18 cellular contexts compared by ENCODE assay signal in the genomic region with DNA sequence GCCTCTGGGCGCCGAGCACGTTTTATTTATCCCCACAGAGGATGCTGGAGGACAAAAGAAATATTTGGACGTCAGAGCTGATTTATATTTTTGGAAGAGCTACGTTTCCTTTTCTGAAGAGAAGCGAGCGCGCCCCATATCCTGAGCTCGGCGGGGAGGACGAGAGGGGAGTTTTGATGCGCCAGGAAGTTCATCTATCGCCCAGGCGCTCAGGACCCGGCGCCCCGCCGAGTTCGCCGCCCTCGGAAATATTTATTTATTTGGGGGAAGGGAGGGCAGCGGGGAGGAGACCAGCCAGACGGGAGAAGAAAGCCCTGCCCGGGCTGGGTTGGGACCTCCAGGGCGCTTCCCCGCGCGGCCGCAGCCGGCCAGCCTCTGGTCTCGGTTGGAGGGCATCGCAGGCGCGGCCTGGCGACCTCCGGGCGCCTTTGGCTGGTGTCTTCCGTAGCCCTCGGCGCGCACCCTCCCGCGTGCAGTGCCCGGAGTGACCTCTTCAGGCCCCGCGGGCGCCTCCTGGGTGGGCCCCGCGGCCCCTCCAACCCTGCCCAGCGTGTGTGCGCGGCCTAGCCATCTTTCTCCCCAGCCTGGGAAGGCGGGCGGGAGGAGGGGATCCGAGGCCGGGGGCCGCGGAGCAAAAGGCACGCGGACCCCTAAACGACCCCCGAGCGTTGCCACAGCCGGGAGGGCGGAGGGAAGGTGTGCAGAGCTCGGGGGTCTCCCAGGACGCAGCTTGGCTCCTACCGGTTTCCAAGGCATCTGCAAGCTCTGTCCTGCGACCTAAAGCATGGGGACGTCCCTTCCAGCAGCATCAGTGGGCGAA. TPM values are rescaled to one million over a fixed set of nuclear protein-coding genes. Genes with fewer than 3 reads are reported as not detected.
A peak's percentile ranks its signal among the peaks of the same experiment; 100 is the strongest.
DNase-seq lines count a peak whose midpoint lies in the region; ATAC-seq, FAIRE-seq and TF ChIP-seq lines count a peak whose summit lies in the region.
"Had no signal": no experiment of that assay in that cellular context is flagged by ENCODE, and none has a peak within 500 bp of the region (broad histone marks: within the 10 kb centered on the region; RNA-seq: fewer than 3 reads in every experiment).

No MANE protein-coding gene starts in this region.

- peaks cover 26 to 37% of the 10 kb centered on the region in 2 experiments for H3K4me1 Mint-ChIP-seq in H9
- peaks cover 19 to 26% of the 10 kb centered on the region in 2 donors for H3K4me1 Mint-ChIP-seq in natural killer cell

- TF ChIP-seq CTCF in H9 (conservative IDR thresholded peaks at IDR 0.05) (no peak), dorsolateral prefrontal cortex (IDR thresholded peaks at IDR 0.05 in 54 of 56, conservative IDR thresholded peaks at IDR 0.05 in 2 of 56; ENCODE audit: low read depth in 1 of 56, partially characterized antibody in 56 of 56) (no peak), HepG2 (CRISPR knock-in tag; IDR thresholded peaks at IDR 0.05) (no peak), sigmoid colon (IDR thresholded peaks at IDR 0.05) (no peak), natural killer cell (IDR thresholded peaks at IDR 0.05) (no peak)

- no peak overlapping the region for H2BK15ac ChIP-seq in H9 (ENCODE audit: low read depth, low read length)

- no peak for TF ChIP-seq RAD21 in HepG2 (CRISPR knock-in tag; IDR thresholded peaks at IDR 0.05)

- H3K9ac ChIP-seq in H9 (ENCODE audit: extremely low read depth, insufficient read length, low read length) (no peak overlapping the region), HepG2 (ENCODE audit: insufficient read depth, low read depth, low read length) (no peak overlapping the region)

- H3K27ac Mint-ChIP-seq in H9 (no peak overlapping the region), natural killer cell (no peak overlapping the region)
- H3K27ac Mint-ChIP-seq: brain had no signal

- WGBS in H9 (ENCODE audit: extremely low coverage, insufficient read length, low lambda C conversion rate), result no CpG with 5 or more reads among the region's 71 CpGs
- WGBS in HepG2 (ENCODE audit: low lambda C conversion rate), result 15% methylated on average over 46 of the region's 71 CpGs
- 6 to 7% methylated on average over 71 of the region's 71 CpGs for WGBS in sigmoid colon, 2 donors

- POLR2A ChIA-PET in HepG2 (lab: Yijun Ruan, JAX), result no interaction called here
- POLR2A ChIA-PET in HEK293T (lab: Yijun Ruan, JAX), result no interaction called here

- TF ChIP-seq POLR2A in HepG2 (IDR thresholded peaks at IDR 0.05; ENCODE audit: insufficient read depth in 1 of 2, low read depth in 2 of 2, low read length in 2 of 2) (no peak), sigmoid colon (IDR thresholded peaks at IDR 0.05) (no peak)

- no peaks in the 10 kb centered on the region for H3K79me1 ChIP-seq in H9 (ENCODE audit: insufficient read depth, low read depth, low read length, poor library complexity, severe bottlenecking)

- CTCF ChIA-PET in HepG2 (lab: Yijun Ruan, JAX; ENCODE audit: low intra/inter-chr PET ratio, low total read pairs), result interaction anchor here (2.8 kb wide), 1 partner anchor 48 kb away, joined by 9 read pairs; no protein-coding TSS in a partner anchor
- CTCF ChIA-PET in HEK293T (lab: Yijun Ruan, JAX), result interaction anchor here (0.6 kb wide), 1 partner anchor 587 kb away, joined by 3 read pairs; no protein-coding TSS in a partner anchor

- H4K91ac ChIP-seq in H9 (ENCODE audit: insufficient read length, low read depth, low read length), result no peak overlapping the region

- H3K27me3 Mint-ChIP-seq in H9 (ENCODE audit: low read depth) (peaks cover 99% of the 10 kb centered on the region), natural killer cell (ENCODE audit: low read depth in 2 of 2) (peaks cover 65 to 68% of the 10 kb centered on the region in 2 donors)

- no peak for FAIRE-seq in HepG2 (lab: Jason Lieb, UNC)
- FAIRE-seq: endometrium, TTC549 had no signal

- H4K20me1 ChIP-seq in H9 (ENCODE audit: control insufficient read depth, insufficient read depth, insufficient read length), result no peaks in the 10 kb centered on the region
- H4K20me1 ChIP-seq in HepG2 (ENCODE audit: insufficient read depth, low read length), result no peaks in the 10 kb centered on the region; the same call in 1 of the 2 replicates

- BruUV-seq in HepG2 (replicated peaks; lab: Mats Ljungman, UMichigan), result no TSS peak

- H3K27ac ChIP-seq in H9 (ENCODE audit: insufficient read length, low read depth, low read length), result no peak overlapping the region
- peak overlapping the region in 44 of 59 donors; percentile 19 to 86 (median 72) for H3K27ac ChIP-seq in dorsolateral prefrontal cortex
- no peak overlapping the region for H3K27ac ChIP-seq in HepG2 (ENCODE audit: extremely low read length, insufficient read depth, low read length)
- H3K27ac ChIP-seq in sigmoid colon, result peak overlapping the region; percentile 84 to 96 (median 89)
- H3K27ac ChIP-seq: left ventricle myocardium inferior had no signal

- peak overlapping the region; percentile 24 to 74 for H3K4me3 Mint-ChIP-seq in H9
- no peak overlapping the region for H3K4me3 Mint-ChIP-seq in natural killer cell

- DNase-seq in H9 (peak; percentile 74), dorsolateral prefrontal cortex (no peak), HepG2 (ENCODE audit: low spot score) (no peak), sigmoid colon (no peak), HEK293T (ENCODE audit: extremely low spot score) (no peak), NCI-H1694 treated with DMSO at 0.1 percent for 48 hours (lab: John Stamatoyannopoulos, UW) (no peak), natural killer cell (no peak)
- no peak for DNase-seq in stimulated activated CD4-positive, alpha-beta T cell treated with anti-CD3 and anti-CD28 coated beads, Interleukin-15, amount 100 ng/mL, for 24 hours
- DNase-seq: DMS79 treated with DMSO at 0.1 percent for 48 hours, glutamatergic neuron, left ventricle myocardium inferior, MM.1S, occipital lobe, SHP77 treated with DMSO at 0.1 percent for 48 hours, thyroid gland had no signal

- peaks cover 0 to 7% of the 10 kb centered on the region in 2 experiments; a peak in 3 of 5 replicates for H3K9me3 Mint-ChIP-seq in H9
- H3K9me3 Mint-ChIP-seq in natural killer cell, result no peaks in the 10 kb centered on the region
- H3K9me3 Mint-ChIP-seq: brain had no signal

- peaks cover 91% of the 10 kb centered on the region for H3K27me3 ChIP-seq in H9 (ENCODE audit: insufficient read depth, low read length)
- H3K27me3 ChIP-seq in dorsolateral prefrontal cortex, result peaks cover 0 to 100% (median 94%) of the 10 kb centered on the region in 45 donors
- peaks cover 47 to 97% of the 10 kb centered on the region in 2 experiments for H3K27me3 ChIP-seq in HepG2 (ENCODE audit: control insufficient read depth in 1 of 2, insufficient read depth in 2 of 2, low read length in 2 of 2)
- peaks cover 33 to 94% (median 62%) of the 10 kb centered on the region in 3 donors for H3K27me3 ChIP-seq in sigmoid colon

- H3K56ac ChIP-seq in H9 (ENCODE audit: insufficient read length, low read depth, low read length), result no peak overlapping the region

- H3K4ac ChIP-seq in H9 (ENCODE audit: low read depth, low read length), result no peak overlapping the region

- H3K4me1 ChIP-seq in H9 (ENCODE audit: insufficient read depth, low read length) (no peaks in the 10 kb centered on the region), HepG2 (ENCODE audit: insufficient read depth, low read length) (peaks cover 28% of the 10 kb centered on the region; the same call in 1 of the 2 replicates), sigmoid colon (peaks cover 0 to 46% (median 45%) of the 10 kb centered on the region in 4 donors)

- no peak for TF ChIP-seq EP300 in HepG2 (IDR thresholded peaks at IDR 0.05; ENCODE audit: low read depth in 2 of 2, low read length in 2 of 2)
- no peak for TF ChIP-seq EP300 in HepG2 (CRISPR knock-in tag; IDR thresholded peaks at IDR 0.05; ENCODE audit: borderline replicate concordance)
- no peak for TF ChIP-seq EP300 in sigmoid colon (IDR thresholded peaks at IDR 0.05)

- no peak overlapping the region for H3T11ph ChIP-seq in H9 (ENCODE audit: low read length)

- no peak overlapping the region for H2AK5ac ChIP-seq in H9 (ENCODE audit: insufficient read length, low read length)

- no peak overlapping the region for H2BK12ac ChIP-seq in H9 (ENCODE audit: insufficient read length, low read depth, low read length)

- no peak overlapping the region for H4K8ac ChIP-seq in H9 (replicated peaks; ENCODE audit: insufficient read length, low read depth, low read length)

- no peak overlapping the region for H2BK5ac ChIP-seq in H9 (ENCODE audit: insufficient read length, low read length)

- no peaks in the 10 kb centered on the region for H3K79me2 ChIP-seq in H9 (ENCODE audit: insufficient read depth, low read length)
- no peaks in the 10 kb centered on the region for H3K79me2 ChIP-seq in HepG2 (ENCODE audit: insufficient read depth, low read length)

- H3K4me2 ChIP-seq in H9 (ENCODE audit: insufficient read depth, insufficient read length, low read length) (peak overlapping the region; percentile 47), HepG2 (ENCODE audit: low read depth, low read length) (no peak overlapping the region)

- in situ Hi-C loops in HepG2 (cut with HindIII; ENCODE audit: extremely low pct_ligation_motif_present, low pct_unique_long_range_greater_than_20kb), result loop anchor here (5.0 kb wide), 2 partner anchors 472 to 587 kb away; no protein-coding TSS in a partner anchor

- H3K36me3 Mint-ChIP-seq in H9 (ENCODE audit: insufficient read depth in 1 of 3, low read depth in 3 of 3) (no peaks in the 10 kb centered on the region), natural killer cell (no peaks in the 10 kb centered on the region)
- H3K36me3 Mint-ChIP-seq: brain had no signal

- no peak overlapping the region for H3K18ac ChIP-seq in H9 (ENCODE audit: insufficient read length, low read depth, low read length)

- H2AFZ ChIP-seq in H9 (ENCODE audit: low read length) (no peak overlapping the region), HepG2 (ENCODE audit: low read length) (no peak overlapping the region)

- H4K5ac ChIP-seq in H9 (ENCODE audit: insufficient read length, low read depth, low read length), result no peak overlapping the region

- intact Hi-C loops in dorsolateral prefrontal cortex (cut with DNase I), result loop anchor here (5.0 to 10.0 kb wide), 5 partner anchors 472 to 792 kb away; no protein-coding TSS in a partner anchor
- intact Hi-C loops in HepG2 (cut with micrococcal nuclease; ENCODE audit: unreplicated experiment), result loop anchor here (5.0 kb wide), 2 partner anchors 472 to 662 kb away; no protein-coding TSS in a partner anchor
- intact Hi-C loops in sigmoid colon (cut with DNase I), result loop anchor here (2.0 to 10.0 kb wide), 4 partner anchors 472 to 1049 kb away; no protein-coding TSS in a partner anchor
- intact Hi-C loops in natural killer cell (cut with micrococcal nuclease), result no loop called here

- H3K36me3 ChIP-seq in HepG2 (replicated peaks in 1 of 2; ENCODE audit: control insufficient read depth in 1 of 2, insufficient read depth in 2 of 2, low read length in 2 of 2) (no peaks in the 10 kb centered on the region), sigmoid colon (no peaks in the 10 kb centered on the region)
- H3K36me3 ChIP-seq: left ventricle myocardium inferior, thyroid gland had no signal

- peaks cover 12% of the 10 kb centered on the region for H3K23me2 ChIP-seq in H9 (ENCODE audit: insufficient read length, low read depth, low read length, poor library complexity, severe bottlenecking)

- no peak overlapping the region for H2BK20ac ChIP-seq in H9 (ENCODE audit: low read depth, low read length, poor library complexity, severe bottlenecking)

- ATAC-seq in HepG2 (no peak), natural killer cell (no peak)

- no peak overlapping the region for H3K23ac ChIP-seq in H9 (ENCODE audit: insufficient read length, low read depth, low read length)

- H3K4me3 ChIP-seq in dorsolateral prefrontal cortex, result peak overlapping the region in 21 of 59 donors; percentile 1 to 69 (median 15)
- H3K4me3 ChIP-seq in HepG2 (replicated peaks in 1 of 3; ENCODE audit: insufficient read depth in 1 of 3, low read depth in 2 of 3, low read length in 3 of 3), result no peak overlapping the region; a peak in 1 of 6 replicates
- peak overlapping the region in 3 of 4 donors; percentile 21 to 32 (median 30) for H3K4me3 ChIP-seq in sigmoid colon
- H3K4me3 ChIP-seq: left ventricle myocardium inferior, thyroid gland had no signal

- no peaks in the 10 kb centered on the region for H3K9me3 ChIP-seq in H9 (ENCODE audit: control insufficient read depth, low read depth, low read length)
- H3K9me3 ChIP-seq in HepG2 (ENCODE audit: low read length), result no peaks in the 10 kb centered on the region
- H3K9me3 ChIP-seq in sigmoid colon, result no peaks in the 10 kb centered on the region
- H3K9me3 ChIP-seq: left ventricle myocardium inferior, thyroid gland had no signal

- no peak overlapping the region for H3K14ac ChIP-seq in H9 (ENCODE audit: insufficient read depth, low read length)

- no peak overlapping the region for H2BK120ac ChIP-seq in H9 (ENCODE audit: low read depth, low read length, poor library complexity, severe bottlenecking)

RNA-seq across cellular contexts. Expression of a gene that starts 5.4 kb away (rescaled TPM):
- not detected in 2 replicates for total RNA-seq in H9 (2021)
- 10 to 100 TPM in 1 of 120 experiments, 1 to 10 TPM in 119; 1.1 to 10.6 (median 4.2) TPM for total RNA-seq in dorsolateral prefrontal cortex
- not detected in 2 replicates for total RNA-seq in HepG2 (2016; rRNA removed; fragmentation: Illumina TruSeq; extraction: Trizol)
- total RNA-seq in HepG2 (2016; cell fraction: cytosol; rRNA removed; fragmentation: Illumina TruSeq; extraction: Trizol; ENCODE audit: low read depth), result not detected in 2 replicates
- not detected in 2 replicates for total RNA-seq in HepG2 (2016; cell fraction: insoluble cytoplasmic fraction; rRNA removed; fragmentation: Illumina TruSeq; extraction: Trizol)
- total RNA-seq in HepG2 (2016; cell fraction: membrane; rRNA removed; fragmentation: Illumina TruSeq; extraction: Trizol), result not detected in 2 replicates
- not detected in 2 replicates for total RNA-seq in HepG2 (2016; cell fraction: nucleus; rRNA removed; fragmentation: Illumina TruSeq; extraction: Trizol)
- polyA plus RNA-seq in HepG2 (2011; rRNA removed), result not detected in 2 replicates
- polyA plus RNA-seq in HepG2 (2011; cell fraction: cytosol; rRNA removed), result 0.03 TPM in 2 replicates
- not detected in 2 replicates for polyA plus RNA-seq in HepG2 (2011; cell fraction: nucleus; rRNA removed)
- polyA plus RNA-seq in HepG2 (2012), result not detected in 2 replicates
- not detected in 2 replicates for polyA plus RNA-seq in HepG2 (2016; cell fraction: cytosol; fragmentation: Illumina TruSeq; extraction: Trizol; ENCODE audit: low read depth)
- polyA plus RNA-seq in HepG2 (2016; cell fraction: insoluble cytoplasmic fraction; fragmentation: Illumina TruSeq; extraction: Trizol; ENCODE audit: low read depth), result not detected in 2 replicates
- not detected in 2 replicates for polyA plus RNA-seq in HepG2 (2016; cell fraction: membrane; fragmentation: Illumina TruSeq; extraction: Trizol; ENCODE audit: low read depth)
- polyA plus RNA-seq in HepG2 (2016; cell fraction: nucleus; fragmentation: Illumina TruSeq; extraction: Trizol; ENCODE audit: insufficient read depth, low read depth), result not detected in 2 replicates
- polyA minus RNA-seq in HepG2 (2011; rRNA and poly(A)+ RNA removed; ENCODE audit: low replicate concordance), result 33.4 TPM in 1 of 2 replicates, not detected in the other
- polyA minus RNA-seq in HepG2 (2011; cell fraction: cytosol; rRNA and poly(A)+ RNA removed), result 0.26 and 0.30 TPM in 2 replicates
- polyA minus RNA-seq in HepG2 (2011; cell fraction: nucleus; rRNA and poly(A)+ RNA removed), result 0.13 TPM in 1 of 2 replicates, not detected in the other
- total RNA-seq in sigmoid colon, result 10 to 100 TPM; 18.2 to 37.8 (median 27.3) TPM
- 1 to 10 TPM; 3.5 to 6.7 (median 4.8) TPM for polyA plus RNA-seq in sigmoid colon
- not detected for total RNA-seq in natural killer cell

Comparison
In these comparisons a context has a peak if more than half of its experiments do, and no peak if none do; other contexts are left out.
1. H3K27ac ChIP-seq: peak in dorsolateral prefrontal cortex (44 of 59) and sigmoid colon (4 of 4); none in H9 (single experiment) and HepG2 (single experiment).
2. H3K4me3 ChIP-seq: peak in sigmoid colon (3 of 4); none in HepG2 (0 of 3).